8 cellular contexts compared by ENCODE assay signal in genomic region chr21:28516996-28517592, GRCh38.
DNase-seq lines count a peak whose midpoint lies in the region; ATAC-seq and TF ChIP-seq lines count a peak whose summit lies in the region.

No MANE protein-coding gene starts in this region.

- 58 to 63% methylated on average over 6 of the region's 6 CpGs for WGBS in lower leg skin, 2 donors

- DNase-seq in NOMO-1 (lab: John Stamatoyannopoulos, UW; ENCODE audit: unreplicated experiment in 2 of 2) (peak; percentile 38 to 47), NOMO-1 treated with dmso at 0.1 percent for 144 hours (lab: John Stamatoyannopoulos, UW; ENCODE audit: unreplicated experiment) (no peak), NCI-H1694 (lab: John Stamatoyannopoulos, UW) (peak; percentile 54), cerebellar cortex (ENCODE audit: low spot score) (peak; percentile 52), lower leg skin (ENCODE audit: low spot score in 2 of 2) (peak; percentile 39 to 86)
- peak; percentile 19 for DNase-seq in stimulated activated CD8-positive, alpha-beta memory T cell treated with anti-CD3 and anti-CD28 coated beads, Interleukin-15, amount 100 ng/mL, for 24 hours (ENCODE audit: low read depth)

- intact Hi-C loops in lower leg skin (cut with DNase I; ENCODE audit: low total_unique reads) = no loop called here

- H3K4me3 ChIP-seq in lower leg skin (ENCODE audit: low read depth, poor library complexity, severe bottlenecking) = no peak overlapping the region

- TF ChIP-seq POLR2A in lower leg skin (IDR thresholded peaks at IDR 0.05) = no peak

- ATAC-seq in HG02870 (IDR thresholded peaks at IDR 0.05; ENCODE audit: unreplicated experiment) = peak; percentile 98
- peak; percentile 82 to 89 for ATAC-seq in activated CD4-positive, CD25-positive, alpha-beta regulatory T cell treated with anti-CD3 and anti-CD28 coated beads, Interleukin-2, amount 50 U/mL, for 24 hours

- no peak for TF ChIP-seq CTCF in lower leg skin (IDR thresholded peaks at IDR 0.05)
